8 cellular contexts compared by ENCODE assay signal in genomic region chrX:107000013-107000515, GRCh38. TPM values are rescaled to one million over a fixed set of nuclear protein-coding genes. Genes with fewer than 3 reads are reported as not detected.
DNase-seq lines count a peak whose midpoint lies in the region; ATAC-seq and TF ChIP-seq lines count a peak whose summit lies in the region.

MORC4 (minus strand) TSS chrX:107000212; CDS start chrX:106999969, 243 bp downstream.

- H3K9me3 Mint-ChIP-seq in GM23338: peaks cover 10% of the 10 kb centered on the region; the same call in 1 of the 3 replicates

- H3K23ac ChIP-seq in trophoblast cell (ENCODE audit: low read length): no peak within 1 kb of the TSS

- no peak within 1 kb of the TSS for H2AK5ac ChIP-seq in trophoblast cell (ENCODE audit: low read length)

- no peaks in the 10 kb centered on the region for H3K36me3 ChIP-seq in GM23338 (ENCODE audit: insufficient read depth)
- H3K36me3 ChIP-seq in MM.1S (replicated peaks; ENCODE audit: insufficient read depth, low read length): no peaks in the 10 kb centered on the region
- no peaks in the 10 kb centered on the region for H3K36me3 ChIP-seq in SU-DHL-6 (ENCODE audit: low read length)
- no peaks in the 10 kb centered on the region for H3K36me3 ChIP-seq in adrenal gland (replicated peaks in 1 of 2)
- no peaks in the 10 kb centered on the region for H3K36me3 ChIP-seq in heart left ventricle
- no peaks in the 10 kb centered on the region for H3K36me3 ChIP-seq in trophoblast cell (ENCODE audit: control insufficient read depth in 1 of 2, insufficient read depth in 2 of 2, low read length in 2 of 2)
- no peaks in the 10 kb centered on the region for H3K36me3 ChIP-seq in transverse colon

- no peak for TF ChIP-seq CTCF in GM23338 (conservative IDR thresholded peaks at IDR 0.05; ENCODE audit: low read depth in 2 of 2)
- no peak for TF ChIP-seq CTCF in MM.1S (IDR thresholded peaks at IDR 0.05; ENCODE audit: low read length)
- TF ChIP-seq CTCF in SU-DHL-6 (IDR thresholded peaks at IDR 0.05; ENCODE audit: insufficient read depth, low read length, poor library complexity, severe bottlenecking): no peak
- TF ChIP-seq CTCF in adrenal gland (IDR thresholded peaks at IDR 0.05): no peak
- TF ChIP-seq CTCF in heart left ventricle (IDR thresholded peaks at IDR 0.05): no peak
- no peak for TF ChIP-seq CTCF in transverse colon (IDR thresholded peaks at IDR 0.05)

- H3K27ac Mint-ChIP-seq in GM23338: no peak within 1 kb of the TSS

- H3K4me2 ChIP-seq in GM23338: peak within 1 kb of the TSS; percentile 86
- H3K4me2 ChIP-seq in MM.1S (ENCODE audit: low read depth, low read length): peak within 1 kb of the TSS; percentile 70
- peak within 1 kb of the TSS; percentile 45 for H3K4me2 ChIP-seq in SU-DHL-6 (ENCODE audit: low read depth, low read length, poor library complexity, severe bottlenecking)
- H3K4me2 ChIP-seq in trophoblast cell (ENCODE audit: low read length): peak within 1 kb of the TSS; percentile 94

- peak within 1 kb of the TSS; percentile 19 for H4K8ac ChIP-seq in trophoblast cell (ENCODE audit: low read depth, low read length)

- in situ Hi-C loops in transverse colon (cut with MboI; ENCODE audit: low pct_ligation_motif_present in 1 of 4, low pct_unique_long_range_greater_than_20kb in 1 of 4, low sequenced_read_pairs in 3 of 4): loop anchor here in 1 of 4 donors (25.0 kb wide), 1 partner anchor 787 kb away; the partner anchor contains the start of genes NCBP2L and TSC22D3

- peak within 1 kb of the TSS; percentile 78 for H3K4me3 Mint-ChIP-seq in GM23338

- H3K18ac ChIP-seq in trophoblast cell (ENCODE audit: low read length): peak within 1 kb of the TSS; percentile 29

- H3K27me3 ChIP-seq in GM23338 (ENCODE audit: insufficient read depth) (peaks cover 8% of the 10 kb centered on the region), MM.1S (replicated peaks; ENCODE audit: insufficient read depth, low read length) (no peaks in the 10 kb centered on the region), SU-DHL-6 (ENCODE audit: low read length) (no peaks in the 10 kb centered on the region), adrenal gland (peaks cover 6% of the 10 kb centered on the region), heart left ventricle (peaks cover 0 to 17% (median 0%) of the 10 kb centered on the region in 9 donors), trophoblast cell (ENCODE audit: insufficient read depth, low read length) (no peaks in the 10 kb centered on the region), transverse colon (no peaks in the 10 kb centered on the region)

- no peak within 1 kb of the TSS for H3K4ac ChIP-seq in trophoblast cell (ENCODE audit: low read depth, low read length)

- TF ChIP-seq POLR2A in adrenal gland (IDR thresholded peaks at IDR 0.05): peak; percentile 65 to 87
- TF ChIP-seq POLR2A in heart left ventricle (IDR thresholded peaks at IDR 0.05): peak in 1 of 2 donors; percentile 67
- TF ChIP-seq POLR2A in transverse colon (IDR thresholded peaks at IDR 0.05): peak; percentile 27

- WGBS in adrenal gland, 4 donors: 0 to 30% (median 10%) methylated on average over 6 to 42 of the region's 42 CpGs
- 1 to 35% (median 10%) methylated on average over 29 to 42 of the region's 42 CpGs for WGBS in heart left ventricle, 4 donors
- WGBS in trophoblast cell (ENCODE audit: extremely low coverage, insufficient coverage, insufficient read length): no CpG with 5 or more reads among the region's 42 CpGs
- WGBS in transverse colon (ENCODE audit: low coverage in 1 of 2), 2 donors: 51% methylated on average over 33 of the region's 42 CpGs; no CpG with 5 or more reads in 1 of the 2 donors

- H4K12ac ChIP-seq in trophoblast cell (ENCODE audit: low read depth, low read length): peak within 1 kb of the TSS; percentile 43

- H2AFZ ChIP-seq in GM23338 (0 out of 2 replicates have a peak within 1 kb of the TSS, but pooled peaks have one; percentile 56), MM.1S (ENCODE audit: low read length) (peak within 1 kb of the TSS; percentile 72), SU-DHL-6 (ENCODE audit: low read depth, low read length, severe bottlenecking) (no peak within 1 kb of the TSS), trophoblast cell (ENCODE audit: insufficient read depth, low read length, poor library complexity) (peak within 1 kb of the TSS; percentile 63)

- TF ChIP-seq EP300 in transverse colon (IDR thresholded peaks at IDR 0.05; ENCODE audit: low read depth): no peak

- peaks cover 10% of the 10 kb centered on the region for H3K27me3 Mint-ChIP-seq in GM23338 (ENCODE audit: insufficient read depth, low read depth, poor library complexity)

- H3F3A ChIP-seq in GM23338 (replicated peaks; ENCODE audit: low read depth) (no peaks in the 10 kb centered on the region), MM.1S (ENCODE audit: insufficient read depth, low read length) (peaks cover 4% of the 10 kb centered on the region; the same call in 1 of the 2 replicates), SU-DHL-6 (ENCODE audit: insufficient read depth) (no peaks in the 10 kb centered on the region)

- H3K27ac ChIP-seq in GM23338 (ENCODE audit: low read depth) (no peak within 1 kb of the TSS), MM.1S (ENCODE audit: low read length) (no peak within 1 kb of the TSS), SU-DHL-6 (ENCODE audit: low read depth, low read length) (no peak within 1 kb of the TSS), adrenal gland (peak within 1 kb of the TSS in 3 of 5 donors; percentile 71 to 83 (median 77)), heart left ventricle (peak within 1 kb of the TSS in 9 of 12 donors; percentile 33 to 83 (median 63)), trophoblast cell (ENCODE audit: low read depth, low read length) (peak within 1 kb of the TSS; percentile 62), transverse colon (peak within 1 kb of the TSS; percentile 64 to 83 (median 76))

- peaks cover 2% of the 10 kb centered on the region for H3K79me1 ChIP-seq in trophoblast cell (ENCODE audit: low read length)

- peaks cover 7% of the 10 kb centered on the region; the same call in 2 of the 3 replicates for H3K36me3 Mint-ChIP-seq in GM23338 (ENCODE audit: low read depth)

- H3K9me2 ChIP-seq in GM23338 (ENCODE audit: insufficient read depth) (no peaks in the 10 kb centered on the region), MM.1S (replicated peaks; ENCODE audit: insufficient read depth, low read length) (no peaks in the 10 kb centered on the region), SU-DHL-6 (replicated peaks; ENCODE audit: insufficient read depth, low read length) (no peaks in the 10 kb centered on the region)

- peak within 1 kb of the TSS; percentile 56 for H2BK5ac ChIP-seq in trophoblast cell (ENCODE audit: low read depth, low read length, poor library complexity)

- peak; percentile 95 for ATAC-seq in GM23338
- peak; percentile 92 to 97 (median 96) for ATAC-seq in heart left ventricle

- peak within 1 kb of the TSS; percentile 61 for H3K4me3 ChIP-seq in GM23338
- peak within 1 kb of the TSS; percentile 68 for H3K4me3 ChIP-seq in MM.1S (ENCODE audit: low read length)
- H3K4me3 ChIP-seq in SU-DHL-6 (ENCODE audit: insufficient read depth, low read length, poor library complexity, severe bottlenecking): peak within 1 kb of the TSS; percentile 22
- H3K4me3 ChIP-seq in adrenal gland: peak within 1 kb of the TSS in 2 of 4 donors; percentile 51 to 67
- peak within 1 kb of the TSS; percentile 37 to 85 (median 64) for H3K4me3 ChIP-seq in heart left ventricle
- peak within 1 kb of the TSS; percentile 83 for H3K4me3 ChIP-seq in trophoblast cell (ENCODE audit: low read depth, low read length)
- peak within 1 kb of the TSS; percentile 45 to 62 (median 58) for H3K4me3 ChIP-seq in transverse colon

- peak within 1 kb of the TSS; percentile 62 for H4K91ac ChIP-seq in trophoblast cell (ENCODE audit: low read depth, low read length)

- H3K4me1 ChIP-seq in GM23338 (ENCODE audit: insufficient read depth): no peaks in the 10 kb centered on the region
- 0 out of 2 replicates have a peak, but pooled peaks cover 4% of the 10 kb centered on the region for H3K4me1 ChIP-seq in MM.1S (ENCODE audit: low read length)
- H3K4me1 ChIP-seq in adrenal gland (replicated peaks in 1 of 2): no peaks in the 10 kb centered on the region
- peaks cover 0 to 8% (median 0%) of the 10 kb centered on the region in 12 donors for H3K4me1 ChIP-seq in heart left ventricle
- no peaks in the 10 kb centered on the region for H3K4me1 ChIP-seq in trophoblast cell (ENCODE audit: control insufficient read depth in 1 of 2, insufficient read depth in 2 of 2, low read length in 2 of 2)
- H3K4me1 ChIP-seq in transverse colon: no peaks in the 10 kb centered on the region

- no peak within 1 kb of the TSS for H2BK12ac ChIP-seq in trophoblast cell (ENCODE audit: low read length)

- peaks cover 6% of the 10 kb centered on the region; the same call in 2 of the 3 replicates for H3K4me1 Mint-ChIP-seq in GM23338

- intact Hi-C loops in adrenal gland (cut with DNase I) (no loop called here), heart left ventricle (cut with DNase I) (no loop called here), transverse colon (cut with DNase I; ENCODE audit: low total_unique reads) (no loop called here)

- peak; percentile 37 for DNase-seq in DMS153 treated with DMSO at 0.1 percent for 48 hours (lab: John Stamatoyannopoulos, UW; ENCODE audit: unreplicated experiment)
- peak; percentile 76 for DNase-seq in GM23338 (ENCODE audit: low spot score)
- peak; percentile 80 for DNase-seq in MM.1S
- peak; percentile 86 to 94 (median 89) for DNase-seq in adrenal gland
- peak; percentile 72 to 85 (median 80) for DNase-seq in heart left ventricle
- DNase-seq in trophoblast cell: peak; percentile 82 to 86
- peak; percentile 78 for DNase-seq in transverse colon

- H3K9me3 ChIP-seq in MM.1S (replicated peaks; ENCODE audit: insufficient read depth, low read length): no peaks in the 10 kb centered on the region
- no peaks in the 10 kb centered on the region for H3K9me3 ChIP-seq in SU-DHL-6 (ENCODE audit: insufficient read depth, low read length)
- H3K9me3 ChIP-seq in adrenal gland (replicated peaks in 1 of 3): no peaks in the 10 kb centered on the region
- peaks cover 0 to 4% (median 0%) of the 10 kb centered on the region in 12 donors for H3K9me3 ChIP-seq in heart left ventricle
- no peaks in the 10 kb centered on the region for H3K9me3 ChIP-seq in trophoblast cell (ENCODE audit: insufficient read depth, low read depth, low read length)
- H3K9me3 ChIP-seq in transverse colon: no peaks in the 10 kb centered on the region

- H2BK120ac ChIP-seq in trophoblast cell (ENCODE audit: insufficient read depth, low read length, poor library complexity): no peak within 1 kb of the TSS

- H4K20me1 ChIP-seq in GM23338 (replicated peaks; ENCODE audit: insufficient read depth): no peaks in the 10 kb centered on the region
- no peaks in the 10 kb centered on the region for H4K20me1 ChIP-seq in MM.1S (ENCODE audit: insufficient read depth, low read length)
- H4K20me1 ChIP-seq in SU-DHL-6 (ENCODE audit: low read depth, low read length): no peaks in the 10 kb centered on the region

- H3K14ac ChIP-seq in trophoblast cell (ENCODE audit: low read length): peak within 1 kb of the TSS; percentile 82

- H3K79me2 ChIP-seq in GM23338 (replicated peaks; ENCODE audit: insufficient read depth): no peaks in the 10 kb centered on the region
- no peaks in the 10 kb centered on the region for H3K79me2 ChIP-seq in MM.1S (ENCODE audit: low read length)
- H3K79me2 ChIP-seq in SU-DHL-6 (ENCODE audit: insufficient read depth, low read length): no peaks in the 10 kb centered on the region
- H3K79me2 ChIP-seq in trophoblast cell (ENCODE audit: control insufficient read depth, insufficient read depth, low read length, poor library complexity): no peaks in the 10 kb centered on the region

- H3K9ac ChIP-seq in MM.1S (ENCODE audit: low read length): peak within 1 kb of the TSS; percentile 25; the same call in 1 of the 2 replicates
- H3K9ac ChIP-seq in SU-DHL-6 (ENCODE audit: low read length): no peak within 1 kb of the TSS; the same call in 1 of the 2 replicates
- peak within 1 kb of the TSS; percentile 47 for H3K9ac ChIP-seq in trophoblast cell (ENCODE audit: low read length)

RNA-seq across cellular contexts. Expression of gene MORC4, which starts in this region (rescaled TPM):
- 1.7 and 2.1 TPM in 2 replicates for total RNA-seq in GM23338 (2014; rRNA removed; shearing (Covaris generic))
- polyA plus RNA-seq in GM23338 (2016; fragmentation: Nextera tagmentation; extraction: Ambion mirVana) (1.6 and 2.0 TPM in 2 replicates), adrenal gland (10 to 100 TPM; 13.4 to 44.7 (median 22.7) TPM), heart left ventricle (1 to 10 TPM; 1.0 to 4.0 TPM)
- total RNA-seq in adrenal gland (10 to 100 TPM; 30.6 to 50.7 (median 36.3) TPM), heart left ventricle (1 to 10 TPM; 1.7 to 6.5 (median 2.8) TPM), transverse colon (10 to 100 TPM in 1 of 4 donors, 1 to 10 TPM in 3; 6.3 to 19.1 (median 8.9) TPM)
- 14.7 and 15.9 TPM in 2 replicates for polyA plus RNA-seq in trophoblast cell (2013)

Comparison
In these comparisons a context has a peak if more than half of its experiments do, and no peak if none do; other contexts are left out.
1. DNase-seq: peak in every context shown above with its lines; median percentile 89 in adrenal gland; 84 in trophoblast cell; 80 in MM.1S; 80 in heart left ventricle; 78 in transverse colon; 76 in GM23338; 37 in DMS153 treated with DMSO at 0.1 percent for 48 hours.
2. H3K27ac ChIP-seq: peak in adrenal gland (3 of 5), heart left ventricle (9 of 12), trophoblast cell (single experiment) and transverse colon (4 of 4); none in GM23338 (single experiment), MM.1S (single experiment) and SU-DHL-6 (single experiment).
3. Peak in every context shown above with its lines, with median percentiles within 50 percentile points of each other: H3K4me2 ChIP-seq.